ENCODE assay signal across 21 cellular contexts in the genomic region with DNA sequence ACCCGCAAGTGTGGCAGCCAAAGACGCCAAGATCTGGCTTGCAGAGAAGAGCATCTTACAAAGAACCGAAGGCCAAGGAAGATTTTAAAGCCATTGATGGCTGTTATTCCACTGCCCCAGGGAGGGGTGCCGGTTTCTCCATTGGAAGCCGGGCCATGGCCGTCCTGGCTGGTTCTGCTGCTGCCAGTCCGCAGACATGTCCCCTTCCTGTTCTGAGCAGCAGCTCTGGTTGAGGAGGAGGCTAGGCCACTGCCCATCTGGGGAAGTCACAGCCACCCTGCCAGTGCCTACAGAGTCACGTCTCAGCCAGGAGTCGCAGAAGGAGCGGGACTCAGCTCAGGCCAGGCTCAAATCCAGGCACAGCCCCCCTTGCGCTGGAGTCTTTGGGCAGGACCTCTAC. TPM values are rescaled to one million over a fixed set of nuclear protein-coding genes. Genes with fewer than 3 reads are reported as not detected.
DNase-seq lines count a peak whose midpoint lies in the region; ATAC-seq, FAIRE-seq and TF ChIP-seq lines count a peak whose summit lies in the region.
"Had no signal": no experiment of that assay in that cellular context is flagged by ENCODE, and none has a peak within 500 bp of the region (broad histone marks: within the 10 kb centered on the region; RNA-seq: fewer than 3 reads in every experiment).

No MANE protein-coding gene starts in this region.

- H3K9me3 ChIP-seq in HCT116 (ENCODE audit: control insufficient read depth in 1 of 2, insufficient read depth in 1 of 2, low read depth in 1 of 2, low read length in 2 of 2): no peaks in the 10 kb centered on the region
- no peaks in the 10 kb centered on the region for H3K9me3 ChIP-seq in HepG2 (ENCODE audit: low read length)
- H3K9me3 ChIP-seq in psoas muscle: no peaks in the 10 kb centered on the region

- CTCF ChIA-PET in HCT116 (lab: Charles Lee): no interaction called here
- CTCF ChIA-PET in RWPE1 (lab: Yijun Ruan, JAX): interaction anchor here (0.6 to 1.6 kb wide), 3 partner anchors 13 to 219 kb away, joined by 4 to 5 read pairs (median 4); no protein-coding TSS in a partner anchor
- CTCF ChIA-PET in HepG2 (lab: Yijun Ruan, JAX; ENCODE audit: low intra/inter-chr PET ratio, low total read pairs): no interaction called here

- intact Hi-C loops in HCT116 (cut with micrococcal nuclease): no loop called here
- intact Hi-C loops in HepG2 (cut with micrococcal nuclease; ENCODE audit: unreplicated experiment): no loop called here
- intact Hi-C loops in psoas muscle (cut with DNase I): no loop called here

- peaks cover 0 to 27% of the 10 kb centered on the region in 2 experiments; a peak in 1 of 4 replicates for H3K4me1 ChIP-seq in HCT116 (ENCODE audit: control insufficient read depth in 1 of 2, insufficient read depth in 2 of 2, low read length in 2 of 2)
- H3K4me1 ChIP-seq in HepG2 (ENCODE audit: insufficient read depth, low read length): peaks cover 17% of the 10 kb centered on the region
- no peaks in the 10 kb centered on the region for H3K4me1 ChIP-seq in psoas muscle

- no peak for TF ChIP-seq EP300 in HepG2 (IDR thresholded peaks at IDR 0.05; ENCODE audit: low read depth in 2 of 2, low read length in 2 of 2)
- TF ChIP-seq EP300 in HepG2 (CRISPR knock-in tag; IDR thresholded peaks at IDR 0.05; ENCODE audit: borderline replicate concordance): no peak

- TF ChIP-seq POLR2A in HCT116 (IDR thresholded peaks at IDR 0.05; ENCODE audit: borderline replicate concordance, extremely low read depth, insufficient read depth, insufficient read length) (no peak), HepG2 (IDR thresholded peaks at IDR 0.05; ENCODE audit: insufficient read depth in 1 of 2, low read depth in 2 of 2, low read length in 2 of 2) (no peak), erythroblast (IDR thresholded peaks at IDR 0.05; ENCODE audit: low read length) (no peak)

- BruUV-seq in HCT116 (replicated peaks; lab: Mats Ljungman, UMichigan) (no TSS peak), HepG2 (replicated peaks; lab: Mats Ljungman, UMichigan) (no TSS peak)

- H3K4me2 ChIP-seq in HCT116 (ENCODE audit: low read length): no peak overlapping the region
- H3K4me2 ChIP-seq in HepG2 (ENCODE audit: low read depth, low read length): no peak overlapping the region
- H3K4me2 ChIP-seq: PC-9 had no signal

- H3K9me2 ChIP-seq in HCT116 (ENCODE audit: insufficient read depth): no peaks in the 10 kb centered on the region

- POLR2A ChIA-PET in HCT116 (lab: Charles Lee): no interaction called here
- POLR2A ChIA-PET in RWPE1 (lab: Yijun Ruan, JAX; ENCODE audit: low non-redundant PET): no interaction called here
- POLR2A ChIA-PET in HepG2 (lab: Yijun Ruan, JAX): no interaction called here

- TF ChIP-seq RAD21 in HCT116 (IDR thresholded peaks at IDR 0.05; ENCODE audit: low read depth) (no peak), HepG2 (CRISPR knock-in tag; IDR thresholded peaks at IDR 0.05) (no peak)

- no peaks in the 10 kb centered on the region for H3K27me3 ChIP-seq in HCT116 (ENCODE audit: insufficient read depth, low read length)
- H3K27me3 ChIP-seq in HepG2 (ENCODE audit: control insufficient read depth in 1 of 2, insufficient read depth in 2 of 2, low read length in 2 of 2): peaks cover 10 to 65% of the 10 kb centered on the region in 2 experiments
- peaks cover 0 to 16% (median 0%) of the 10 kb centered on the region in 3 donors for H3K27me3 ChIP-seq in psoas muscle (ENCODE audit: insufficient read depth in 3 of 3, low read length in 2 of 3)

- ATAC-seq in HCT116 (no peak), HepG2 (no peak; the same call in 2 of the 3 replicates), psoas muscle (no peak)

- peaks cover 19 to 42% of the 10 kb centered on the region in 2 experiments; a peak in 3 of 4 replicates for H3K36me3 ChIP-seq in HCT116 (ENCODE audit: control insufficient read depth in 1 of 2, insufficient read depth in 2 of 2, low read length in 2 of 2)
- H3K36me3 ChIP-seq in HepG2 (replicated peaks in 1 of 2; ENCODE audit: control insufficient read depth in 1 of 2, insufficient read depth in 2 of 2, low read length in 2 of 2): no peaks in the 10 kb centered on the region
- H3K36me3 ChIP-seq in psoas muscle (ENCODE audit: insufficient read depth in 1 of 2, low read depth in 1 of 2): no peaks in the 10 kb centered on the region

- DNase-seq in HCT116 (ENCODE audit: low read depth, low spot score) (no peak), RWPE1 (ENCODE audit: low spot score) (no peak), HepG2 (ENCODE audit: low spot score) (no peak), psoas muscle (peak; percentile 5 to 24), HuH-7.5 (ENCODE audit: low spot score) (no peak), NCI-H146 (lab: John Stamatoyannopoulos, UW) (no peak), erythroblast (lab: John Stamatoyannopoulos, UW) (no peak)
- DNase-seq: AML-193, DMS 273 treated with DMSO at 0.1 percent for 48 hours, DND-41, HFFc6, Karpas-422, NCI-H1417 treated with DMSO at 0.1 percent for 48 hours, NCI-H2029, NCI-H2171, NCI-H526, PC-9 had no signal

- no peak for TF ChIP-seq CTCF in HCT116 (IDR thresholded peaks at IDR 0.05 in 2 of 3, conservative IDR thresholded peaks at IDR 0.05 in 1 of 3; ENCODE audit: borderline replicate concordance in 1 of 3, insufficient read depth in 1 of 3, low read depth in 2 of 3, low read length in 2 of 3)
- TF ChIP-seq CTCF in RWPE1 (conservative IDR thresholded peaks at IDR 0.05; ENCODE audit: low read depth): no peak
- no peak for TF ChIP-seq CTCF in HepG2 (CRISPR knock-in tag; IDR thresholded peaks at IDR 0.05)
- TF ChIP-seq CTCF in psoas muscle (IDR thresholded peaks at IDR 0.05): no peak

- 82% methylated on average over 11 of the region's 11 CpGs for WGBS in HepG2 (ENCODE audit: low lambda C conversion rate)
- WGBS in psoas muscle, 3 donors: 90 to 93% (median 93%) methylated on average over 11 of the region's 11 CpGs

- H2AFZ ChIP-seq in HCT116 (ENCODE audit: low read depth, low read length, poor library complexity, severe bottlenecking) (no peak overlapping the region), HepG2 (ENCODE audit: low read length) (no peak overlapping the region)
- H2AFZ ChIP-seq: PC-9 had no signal

- no peak for FAIRE-seq in HepG2 (lab: Jason Lieb, UNC)

- H3K79me2 ChIP-seq in HCT116 (ENCODE audit: insufficient read depth, low read length): peaks cover 64% of the 10 kb centered on the region
- no peaks in the 10 kb centered on the region for H3K79me2 ChIP-seq in HepG2 (ENCODE audit: insufficient read depth, low read length)

- RAD21 ChIA-PET in HCT116 (lab: Charles Lee; ENCODE audit: low non-redundant PET in 1 of 2, low total read pairs in 2 of 2, uncharacterized antibody in 2 of 2, unreplicated experiment in 2 of 2): no interaction called here

- H3K4me3 ChIP-seq in HCT116 (replicated peaks in 1 of 2; ENCODE audit: low read depth in 1 of 2, low read length in 2 of 2) (no peak overlapping the region), HepG2 (replicated peaks in 1 of 3; ENCODE audit: insufficient read depth in 1 of 3, low read depth in 2 of 3, low read length in 3 of 3) (no peak overlapping the region), psoas muscle (no peak overlapping the region)
- H3K4me3 ChIP-seq: PC-9 had no signal

- H3K9ac ChIP-seq in HCT116 (ENCODE audit: low read length) (no peak overlapping the region), HepG2 (ENCODE audit: insufficient read depth, low read depth, low read length) (no peak overlapping the region)

- in situ Hi-C loops in HepG2 (cut with HindIII; ENCODE audit: extremely low pct_ligation_motif_present, low pct_unique_long_range_greater_than_20kb): no loop called here

- peaks cover 13% of the 10 kb centered on the region; the same call in 1 of the 2 replicates for H4K20me1 ChIP-seq in HCT116 (ENCODE audit: insufficient read depth)
- no peaks in the 10 kb centered on the region for H4K20me1 ChIP-seq in HepG2 (ENCODE audit: insufficient read depth, low read length)

- H3K27ac ChIP-seq in HCT116 (ENCODE audit: low read depth, low read length) (peak overlapping the region; percentile 30; the same call in 1 of the 2 replicates), RWPE1 (peak overlapping the region; percentile 71), HepG2 (ENCODE audit: extremely low read length, insufficient read depth, low read length) (no peak overlapping the region), psoas muscle (no peak overlapping the region)
- H3K27ac ChIP-seq: C4-2B, PC-9 had no signal

RNA-seq across cellular contexts. Expression of a gene that starts 42.6 kb away (rescaled TPM):
- total RNA-seq in HCT116 (2021; ENCODE audit: unreplicated experiment) (33.8 TPM), HepG2 (2016; rRNA removed; fragmentation: Illumina TruSeq; extraction: Trizol) (34.8 and 35.9 TPM in 2 replicates), psoas muscle (1 to 10 TPM; 5.1 to 7.2 (median 5.7) TPM)
- 28.7 and 30.0 TPM in 2 replicates for polyA plus RNA-seq in HCT116 (2012)
- total RNA-seq in HepG2 (2016; cell fraction: cytosol; rRNA removed; fragmentation: Illumina TruSeq; extraction: Trizol; ENCODE audit: low read depth): 79.0 and 80.7 TPM in 2 replicates
- total RNA-seq in HepG2 (2016; cell fraction: insoluble cytoplasmic fraction; rRNA removed; fragmentation: Illumina TruSeq; extraction: Trizol): 31.8 and 38.7 TPM in 2 replicates
- total RNA-seq in HepG2 (2016; cell fraction: membrane; rRNA removed; fragmentation: Illumina TruSeq; extraction: Trizol): 96.7 and 98.0 TPM in 2 replicates
- 17.0 and 18.5 TPM in 2 replicates for total RNA-seq in HepG2 (2016; cell fraction: nucleus; rRNA removed; fragmentation: Illumina TruSeq; extraction: Trizol)
- polyA plus RNA-seq in HepG2 (2011; rRNA removed) (31.6 and 34.2 TPM in 2 replicates), psoas muscle (10 to 100 TPM in 1 of 3 donors, 1 to 10 TPM in 2; 6.5 to 11.4 (median 7.8) TPM)
- 30.7 and 37.2 TPM in 2 replicates for polyA plus RNA-seq in HepG2 (2011; cell fraction: cytosol; rRNA removed)
- 29.7 and 36.4 TPM in 2 replicates for polyA plus RNA-seq in HepG2 (2011; cell fraction: nucleus; rRNA removed)
- 21.6 and 23.1 TPM in 2 replicates for polyA plus RNA-seq in HepG2 (2012)
- 88.5 and 96.5 TPM in 2 replicates for polyA plus RNA-seq in HepG2 (2016; cell fraction: cytosol; fragmentation: Illumina TruSeq; extraction: Trizol; ENCODE audit: low read depth)
- 34.9 and 39.2 TPM in 2 replicates for polyA plus RNA-seq in HepG2 (2016; cell fraction: insoluble cytoplasmic fraction; fragmentation: Illumina TruSeq; extraction: Trizol; ENCODE audit: low read depth)
- polyA plus RNA-seq in HepG2 (2016; cell fraction: membrane; fragmentation: Illumina TruSeq; extraction: Trizol; ENCODE audit: low read depth): 88.7 and 90.6 TPM in 2 replicates
- polyA plus RNA-seq in HepG2 (2016; cell fraction: nucleus; fragmentation: Illumina TruSeq; extraction: Trizol; ENCODE audit: insufficient read depth, low read depth): 40.3 and 42.7 TPM in 2 replicates
- polyA minus RNA-seq in HepG2 (2011; rRNA and poly(A)+ RNA removed; ENCODE audit: low replicate concordance): 21.2 and 36.8 TPM in 2 replicates
- polyA minus RNA-seq in HepG2 (2011; cell fraction: cytosol; rRNA and poly(A)+ RNA removed): 12.7 and 13.0 TPM in 2 replicates
- 10.2 and 10.9 TPM in 2 replicates for polyA minus RNA-seq in HepG2 (2011; cell fraction: nucleus; rRNA and poly(A)+ RNA removed)

RNA-seq across cellular contexts. Expression of a gene that starts 45.0 kb away (rescaled TPM):
- total RNA-seq in HCT116 (2021; ENCODE audit: unreplicated experiment): 187 TPM
- polyA plus RNA-seq in HCT116 (2012): 139 and 172 TPM in 2 replicates
- 0.09 TPM in 1 of 2 replicates, not detected in the other for total RNA-seq in HepG2 (2016; rRNA removed; fragmentation: Illumina TruSeq; extraction: Trizol)
- not detected in 2 replicates for total RNA-seq in HepG2 (2016; cell fraction: cytosol; rRNA removed; fragmentation: Illumina TruSeq; extraction: Trizol; ENCODE audit: low read depth)
- total RNA-seq in HepG2 (2016; cell fraction: insoluble cytoplasmic fraction; rRNA removed; fragmentation: Illumina TruSeq; extraction: Trizol): 0.04 TPM in 1 of 2 replicates, not detected in the other
- total RNA-seq in HepG2 (2016; cell fraction: membrane; rRNA removed; fragmentation: Illumina TruSeq; extraction: Trizol): 0.09 TPM in 1 of 2 replicates, not detected in the other
- 0.12 TPM in 1 of 2 replicates, not detected in the other for total RNA-seq in HepG2 (2016; cell fraction: nucleus; rRNA removed; fragmentation: Illumina TruSeq; extraction: Trizol)
- 0.12 and 0.17 TPM in 2 replicates for polyA plus RNA-seq in HepG2 (2011; rRNA removed)
- 0.09 and 0.12 TPM in 2 replicates for polyA plus RNA-seq in HepG2 (2011; cell fraction: cytosol; rRNA removed)
- 0.38 and 0.51 TPM in 2 replicates for polyA plus RNA-seq in HepG2 (2011; cell fraction: nucleus; rRNA removed)
- 0.09 and 0.19 TPM in 2 replicates for polyA plus RNA-seq in HepG2 (2012)
- polyA plus RNA-seq in HepG2 (2016; cell fraction: cytosol; fragmentation: Illumina TruSeq; extraction: Trizol; ENCODE audit: low read depth): not detected in 2 replicates
- 0.08 TPM in 1 of 2 replicates, not detected in the other for polyA plus RNA-seq in HepG2 (2016; cell fraction: insoluble cytoplasmic fraction; fragmentation: Illumina TruSeq; extraction: Trizol; ENCODE audit: low read depth)
- polyA plus RNA-seq in HepG2 (2016; cell fraction: membrane; fragmentation: Illumina TruSeq; extraction: Trizol; ENCODE audit: low read depth): 0.05 TPM in 1 of 2 replicates, not detected in the other
- polyA plus RNA-seq in HepG2 (2016; cell fraction: nucleus; fragmentation: Illumina TruSeq; extraction: Trizol; ENCODE audit: insufficient read depth, low read depth): 0.35 and 0.41 TPM in 2 replicates
- 0.24 TPM in 1 of 2 replicates, not detected in the other for polyA minus RNA-seq in HepG2 (2011; rRNA and poly(A)+ RNA removed; ENCODE audit: low replicate concordance)
- polyA minus RNA-seq in HepG2 (2011; cell fraction: cytosol; rRNA and poly(A)+ RNA removed): not detected in 2 replicates
- polyA minus RNA-seq in HepG2 (2011; cell fraction: nucleus; rRNA and poly(A)+ RNA removed): 0.12 and 0.13 TPM in 2 replicates
- under 1 TPM in 1 of 4 donors, not detected in 3; 0.08 TPM for total RNA-seq in psoas muscle
- polyA plus RNA-seq in psoas muscle: under 1 TPM; 0.01 to 0.07 (median 0.04) TPM
- total RNA-seq: G401, H4 had no signal
- polyA plus RNA-seq: IgD-negative memory B cell had no signal

RNA-seq across cellular contexts. Expression of a gene that starts 51.0 kb away (rescaled TPM):
- total RNA-seq in HCT116 (2021; ENCODE audit: unreplicated experiment) (73.6 TPM), HepG2 (2016; rRNA removed; fragmentation: Illumina TruSeq; extraction: Trizol) (68.3 and 81.8 TPM in 2 replicates), psoas muscle (10 to 100 TPM; 17.3 to 20.9 (median 19.4) TPM)
- 59.4 and 59.5 TPM in 2 replicates for polyA plus RNA-seq in HCT116 (2012)
- 6.3 and 8.7 TPM in 2 replicates for total RNA-seq in HepG2 (2016; cell fraction: cytosol; rRNA removed; fragmentation: Illumina TruSeq; extraction: Trizol; ENCODE audit: low read depth)
- 58.8 and 84.2 TPM in 2 replicates for total RNA-seq in HepG2 (2016; cell fraction: insoluble cytoplasmic fraction; rRNA removed; fragmentation: Illumina TruSeq; extraction: Trizol)
- total RNA-seq in HepG2 (2016; cell fraction: membrane; rRNA removed; fragmentation: Illumina TruSeq; extraction: Trizol): 20.8 and 24.4 TPM in 2 replicates
- total RNA-seq in HepG2 (2016; cell fraction: nucleus; rRNA removed; fragmentation: Illumina TruSeq; extraction: Trizol): 33.8 and 41.3 TPM in 2 replicates
- polyA plus RNA-seq in HepG2 (2011; rRNA removed) (47.7 and 62.2 TPM in 2 replicates), psoas muscle (10 to 100 TPM; 11.6 to 21.6 (median 15.5) TPM)
- polyA plus RNA-seq in HepG2 (2011; cell fraction: cytosol; rRNA removed): 58.6 and 82.5 TPM in 2 replicates
- polyA plus RNA-seq in HepG2 (2011; cell fraction: nucleus; rRNA removed): 105 and 121 TPM in 2 replicates
- polyA plus RNA-seq in HepG2 (2012): 34.0 and 38.1 TPM in 2 replicates
- 4.2 and 4.7 TPM in 2 replicates for polyA plus RNA-seq in HepG2 (2016; cell fraction: cytosol; fragmentation: Illumina TruSeq; extraction: Trizol; ENCODE audit: low read depth)
- 68.1 and 77.5 TPM in 2 replicates for polyA plus RNA-seq in HepG2 (2016; cell fraction: insoluble cytoplasmic fraction; fragmentation: Illumina TruSeq; extraction: Trizol; ENCODE audit: low read depth)
- polyA plus RNA-seq in HepG2 (2016; cell fraction: membrane; fragmentation: Illumina TruSeq; extraction: Trizol; ENCODE audit: low read depth): 11.5 and 14.2 TPM in 2 replicates
- polyA plus RNA-seq in HepG2 (2016; cell fraction: nucleus; fragmentation: Illumina TruSeq; extraction: Trizol; ENCODE audit: insufficient read depth, low read depth): 103 and 104 TPM in 2 replicates
- polyA minus RNA-seq in HepG2 (2011; rRNA and poly(A)+ RNA removed; ENCODE audit: low replicate concordance): 38.5 and 45.1 TPM in 2 replicates
- 39.4 and 42.5 TPM in 2 replicates for polyA minus RNA-seq in HepG2 (2011; cell fraction: cytosol; rRNA and poly(A)+ RNA removed)
- 15.1 and 20.0 TPM in 2 replicates for polyA minus RNA-seq in HepG2 (2011; cell fraction: nucleus; rRNA and poly(A)+ RNA removed)

Comparison
In these comparisons a context has a peak if more than half of its experiments do, and no peak if none do; other contexts are left out.
1. DNase-seq: peak in psoas muscle (2 of 2); none in HCT116 (single experiment), RWPE1 (single experiment), HepG2 (single experiment), HuH-7.5 (single experiment), NCI-H146 (single experiment) and erythroblast (0 of 2).
2. H3K27ac ChIP-seq: peak in HCT116 (single experiment) and RWPE1 (single experiment); none in HepG2 (single experiment) and psoas muscle (single experiment).
3. RNA of a gene that starts 45.0 kb away (total RNA-seq): 187 TPM in HCT116 (single experiment); 0.04 to 0.12 TPM in HepG2 and 0.08 TPM in psoas muscle; every median in the first group is over 100 times any median in the second.